ENCODE assay signal across 7 cellular contexts in the genomic region with DNA sequence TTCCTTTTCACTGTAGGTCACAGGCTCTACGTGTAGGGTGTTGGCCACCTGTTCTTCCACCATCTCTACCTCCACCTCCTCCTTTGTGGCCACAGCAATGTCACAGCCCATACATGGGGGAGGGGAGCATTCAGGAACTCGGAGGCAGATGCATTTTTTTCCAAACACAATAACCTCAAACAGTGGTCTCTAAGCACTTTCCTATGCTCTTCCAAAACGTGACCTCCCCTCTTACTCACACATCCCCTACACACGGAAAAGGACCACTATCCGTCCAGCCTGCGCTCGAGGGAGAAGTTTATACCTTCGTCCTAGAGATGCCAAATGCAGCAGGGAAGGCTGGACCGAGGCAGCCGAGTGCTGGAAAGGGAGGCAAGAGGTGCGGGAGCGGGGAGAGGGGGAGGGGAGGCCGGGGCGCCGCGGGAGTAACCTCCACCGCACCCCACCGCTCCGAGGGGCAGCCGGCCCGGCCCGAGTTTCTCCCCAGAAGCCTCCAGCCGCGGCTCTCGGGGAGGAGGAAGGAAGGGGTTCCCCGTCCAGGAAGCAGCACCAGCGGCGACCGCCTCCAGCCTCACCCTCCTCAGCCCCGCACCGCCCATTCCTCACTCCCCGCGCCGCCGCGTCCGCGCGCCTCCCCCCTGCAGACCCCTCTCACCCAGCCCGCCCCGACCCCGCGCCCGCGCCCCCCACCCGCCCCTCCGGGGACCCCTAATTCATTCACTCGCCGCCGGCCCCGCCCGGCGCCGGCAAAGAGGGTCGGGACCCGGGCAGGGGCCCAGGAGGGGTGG. TPM values are rescaled to one million over a fixed set of nuclear protein-coding genes. Genes with fewer than 3 reads are reported as not detected.
DNase-seq lines count a peak whose midpoint lies in the region; ATAC-seq lines count a peak whose summit lies in the region.

No MANE protein-coding gene starts in this region.

- DNase-seq in NCI-H526 (lab: John Stamatoyannopoulos, UW) (peak; percentile 11 to 72), epidermal melanocyte (ENCODE audit: insufficient read length, low spot score) (peak; percentile 16), mucosa of gallbladder (ENCODE audit: low spot score) (peak; percentile 36)
- peak; percentile 75 for DNase-seq in activated CD8-positive, alpha-beta memory T cell treated with anti-CD3 and anti-CD28 coated beads, Interleukin-2, amount 50 U/mL, for 48 hours
- DNase-seq in stimulated activated effector memory CD8-positive, alpha-beta T cell treated with anti-CD3 and anti-CD28 coated beads, Interleukin-12 subunit alpha, Interleukin-12 subunit beta, amount 100 ng/mL, for 72 hours (ENCODE audit: low spot score in 2 of 2) = peak; percentile 31 to 76

- H3K4me1 Mint-ChIP-seq in stimulated activated effector memory CD8-positive, alpha-beta T cell treated with anti-CD3 and anti-CD28 coated beads, Interleukin-12 subunit alpha, Interleukin-12 subunit beta, amount 100 ng/mL, for 72 hours = peaks cover 31% of the 10 kb centered on the region

- peaks cover 44% of the 10 kb centered on the region for H3K36me3 Mint-ChIP-seq in stimulated activated effector memory CD8-positive, alpha-beta T cell treated with anti-CD3 and anti-CD28 coated beads, Interleukin-12 subunit alpha, Interleukin-12 subunit beta, amount 100 ng/mL, for 72 hours

- H3K4me3 Mint-ChIP-seq in stimulated activated effector memory CD8-positive, alpha-beta T cell treated with anti-CD3 and anti-CD28 coated beads, Interleukin-12 subunit alpha, Interleukin-12 subunit beta, amount 100 ng/mL, for 72 hours = peak overlapping the region; percentile 83

- H3K27ac Mint-ChIP-seq in stimulated activated effector memory CD8-positive, alpha-beta T cell treated with anti-CD3 and anti-CD28 coated beads, Interleukin-12 subunit alpha, Interleukin-12 subunit beta, amount 100 ng/mL, for 72 hours = peak overlapping the region; percentile 89

- peak; percentile 38 for ATAC-seq in GM18502 (IDR thresholded peaks at IDR 0.05; ENCODE audit: poor library complexity, unreplicated experiment)
- ATAC-seq in HG02852 (IDR thresholded peaks at IDR 0.05; ENCODE audit: unreplicated experiment) = peak; percentile 41
- ATAC-seq in stimulated activated effector memory CD8-positive, alpha-beta T cell treated with anti-CD3 and anti-CD28 coated beads, Interleukin-12 subunit alpha, Interleukin-12 subunit beta, amount 100 ng/mL, for 72 hours = peak; percentile 70

- no peaks in the 10 kb centered on the region for H3K9me3 Mint-ChIP-seq in stimulated activated effector memory CD8-positive, alpha-beta T cell treated with anti-CD3 and anti-CD28 coated beads, Interleukin-12 subunit alpha, Interleukin-12 subunit beta, amount 100 ng/mL, for 72 hours

RNA-seq across cellular contexts. Expression of gene KRAS, which starts 0.6 kb away (rescaled TPM):
- total RNA-seq in mucosa of gallbladder = 31.6 TPM

RNA-seq across cellular contexts. Expression of gene ETFRF1, which starts 55.1 kb away (rescaled TPM):
- total RNA-seq in mucosa of gallbladder = 24.1 TPM

RNA-seq across cellular contexts. Expression of gene DNAI7, which starts 55.2 kb away (rescaled TPM):
- total RNA-seq in mucosa of gallbladder = 1.4 TPM

Comparison
In these comparisons a context has a peak if more than half of its experiments do, and no peak if none do; other contexts are left out.
1. Peak in every context shown above with its lines: DNase-seq and ATAC-seq.
2. DNase-seq: peak in every context shown above with its lines; median percentile 75 in activated CD8-positive, alpha-beta memory T cell treated with anti-CD3 and anti-CD28 coated beads, Interleukin-2, amount 50 U/mL, for 48 hours; 54 in stimulated activated effector memory CD8-positive, alpha-beta T cell treated with anti-CD3 and anti-CD28 coated beads, Interleukin-12 subunit alpha, Interleukin-12 subunit beta, amount 100 ng/mL, for 72 hours; 42 in NCI-H526; 36 in mucosa of gallbladder; 16 in epidermal melanocyte.